12 cellular contexts compared by ENCODE assay signal in genomic region chr7:33722383-33723096, GRCh38.
DNase-seq lines count a peak whose midpoint lies in the region; ATAC-seq and TF ChIP-seq lines count a peak whose summit lies in the region.
"Had no signal": no experiment of that assay in that cellular context is flagged by ENCODE, and none has a peak within 500 bp of the region (broad histone marks: within the 10 kb centered on the region; RNA-seq: fewer than 3 reads in every experiment).

No MANE protein-coding gene starts in this region.

- no peaks in the 10 kb centered on the region for H4K20me1 ChIP-seq in MM.1S (ENCODE audit: insufficient read depth, low read length)

- POLR2A ChIA-PET in HEK293T (lab: Yijun Ruan, JAX), result interaction anchor here (0.9 to 2.0 kb wide), 7 partner anchors 9 to 182 kb away, joined by 3 to 10 read pairs (median 5); partner anchors contain the start of gene BMPER

- in situ Hi-C loops in gastrocnemius medialis (cut with MboI; ENCODE audit: low sequenced_read_pairs in 4 of 4), result no loop called here

- no peaks in the 10 kb centered on the region for H3K4me1 Mint-ChIP-seq in activated T-cell treated with anti-CD3 and anti-CD28 coated beads, Interleukin-2, amount 50 U/mL, for 72 hours (ENCODE audit: low read depth)

- no peaks in the 10 kb centered on the region for H3K27me3 Mint-ChIP-seq in activated T-cell treated with anti-CD3 and anti-CD28 coated beads, Interleukin-2, amount 50 U/mL, for 72 hours (ENCODE audit: low read depth)

- H3K36me3 ChIP-seq in gastrocnemius medialis (no peaks in the 10 kb centered on the region), MM.1S (replicated peaks; ENCODE audit: insufficient read depth, low read length) (no peaks in the 10 kb centered on the region)
- H3K36me3 ChIP-seq: esophagus muscularis mucosa, neutrophil had no signal

- CTCF ChIA-PET in HEK293T (lab: Yijun Ruan, JAX), result interaction anchor here (0.8 to 1.6 kb wide), 3 partner anchors 12 to 210 kb away, joined by 3 to 8 read pairs (median 3); no protein-coding TSS in a partner anchor

- peak; percentile 58 for DNase-seq in HEK293T (ENCODE audit: extremely low spot score)
- peak; percentile 49 for DNase-seq in SK-N-DZ (ENCODE audit: low spot score)
- DNase-seq in fibroblast of the conjunctiva (ENCODE audit: low read depth), result peak; percentile 49
- DNase-seq in gastrocnemius medialis, result peak; percentile 54 to 66
- DNase-seq in Ammon's horn (ENCODE audit: low spot score), result no peak
- DNase-seq in OCI-M1 (lab: John Stamatoyannopoulos, UW), result no peak
- DNase-seq in activated T-cell treated with anti-CD3 and anti-CD28 coated beads, Interleukin-2, amount 50 U/mL, for 72 hours, result no peak
- no peak for DNase-seq in MM.1S
- DNase-seq: activated T-cell treated with anti-CD3 and anti-CD28 coated beads, Interleukin-2, amount 50 U/mL, for 4 hours; SIG-M5 had no signal

- no peak for TF ChIP-seq POLR2A in gastrocnemius medialis (IDR thresholded peaks at IDR 0.05)

- H2AFZ ChIP-seq in MM.1S (ENCODE audit: low read length), result no peak overlapping the region

- no peak overlapping the region for H3K4me3 Mint-ChIP-seq in activated T-cell treated with anti-CD3 and anti-CD28 coated beads, Interleukin-2, amount 50 U/mL, for 72 hours
- H3K4me3 Mint-ChIP-seq: activated T-cell treated with anti-CD3 and anti-CD28 coated beads, Interleukin-2, amount 50 U/mL, for 4 hours had no signal

- H3K79me2 ChIP-seq in MM.1S (ENCODE audit: low read length), result no peaks in the 10 kb centered on the region

- TF ChIP-seq CTCF in gastrocnemius medialis (IDR thresholded peaks at IDR 0.05 in 4 of 5, conservative IDR thresholded peaks at IDR 0.05 in 1 of 5) (no peak), MM.1S (IDR thresholded peaks at IDR 0.05; ENCODE audit: low read length) (no peak)

- H3F3A ChIP-seq in MM.1S (ENCODE audit: insufficient read depth, low read length), result no peaks in the 10 kb centered on the region

- no peaks in the 10 kb centered on the region for H3K9me3 ChIP-seq in gastrocnemius medialis
- H3K9me3 ChIP-seq in MM.1S (replicated peaks; ENCODE audit: insufficient read depth, low read length), result no peaks in the 10 kb centered on the region
- H3K9me3 ChIP-seq: esophagus muscularis mucosa, neutrophil had no signal

- intact Hi-C loops in gastrocnemius medialis (cut with DNase I; ENCODE audit: low total_unique reads), result no loop called here

- no peak overlapping the region for H3K9ac ChIP-seq in MM.1S (ENCODE audit: low read length)

- no peaks in the 10 kb centered on the region for H3K9me2 ChIP-seq in MM.1S (replicated peaks; ENCODE audit: insufficient read depth, low read length)

- no peaks in the 10 kb centered on the region for H3K36me3 Mint-ChIP-seq in activated T-cell treated with anti-CD3 and anti-CD28 coated beads, Interleukin-2, amount 50 U/mL, for 72 hours (ENCODE audit: insufficient read depth in 2 of 2)

- H3K27ac ChIP-seq in gastrocnemius medialis (peak overlapping the region in 3 of 4 donors; percentile 22 to 60 (median 41)), MM.1S (ENCODE audit: low read length) (no peak overlapping the region)
- H3K27ac ChIP-seq: esophagus muscularis mucosa, neutrophil had no signal

- no peak overlapping the region for H3K27ac Mint-ChIP-seq in activated T-cell treated with anti-CD3 and anti-CD28 coated beads, Interleukin-2, amount 50 U/mL, for 72 hours

- H3K9me3 Mint-ChIP-seq in activated T-cell treated with anti-CD3 and anti-CD28 coated beads, Interleukin-2, amount 50 U/mL, for 72 hours, result no peaks in the 10 kb centered on the region
- H3K9me3 Mint-ChIP-seq: activated T-cell treated with anti-CD3 and anti-CD28 coated beads, Interleukin-2, amount 50 U/mL, for 4 hours had no signal

- no peaks in the 10 kb centered on the region for H3K27me3 ChIP-seq in gastrocnemius medialis
- H3K27me3 ChIP-seq in MM.1S (replicated peaks; ENCODE audit: insufficient read depth, low read length), result no peaks in the 10 kb centered on the region
- H3K27me3 ChIP-seq: esophagus muscularis mucosa, neutrophil had no signal

- peak; percentile 70 to 76 for ATAC-seq in gastrocnemius medialis
- ATAC-seq in activated T-cell treated with anti-CD3 and anti-CD28 coated beads, Interleukin-2, amount 50 U/mL, for 72 hours (replicated peaks in 1 of 2), result no peak
- ATAC-seq: activated T-cell treated with anti-CD3 and anti-CD28 coated beads, Interleukin-2, amount 50 U/mL, for 4 hours had no signal

- H3K4me3 ChIP-seq in gastrocnemius medialis, result peak overlapping the region in 1 of 4 donors; percentile 18
- no peak overlapping the region for H3K4me3 ChIP-seq in MM.1S (ENCODE audit: low read length)
- H3K4me3 ChIP-seq: esophagus muscularis mucosa had no signal

- H3K4me2 ChIP-seq in MM.1S (ENCODE audit: low read depth, low read length), result no peak overlapping the region

- H3K4me1 ChIP-seq in gastrocnemius medialis (peaks cover 16 to 20% of the 10 kb centered on the region in 2 donors), MM.1S (ENCODE audit: low read length) (no peaks in the 10 kb centered on the region)

TF ChIP-seq in HEK293T, 16 proteins besides CTCF, POLR2A, EP300 and RAD21:
- TF ChIP-seq PKNOX1 (IDR thresholded peaks at IDR 0.05) (peak; percentile 95), BHLHE40 (IDR thresholded peaks at IDR 0.05; ENCODE audit: borderline replicate concordance) (no peak), HDGF (IDR thresholded peaks at IDR 0.05; ENCODE audit: borderline replicate concordance) (no peak), ELF4 (IDR thresholded peaks at IDR 0.05) (no peak), CTBP1 (IDR thresholded peaks at IDR 0.05; ENCODE audit: borderline replicate concordance) (peak; percentile 93), FOXK2 (IDR thresholded peaks at IDR 0.05) (no peak), NFRKB (IDR thresholded peaks at IDR 0.05) (no peak), ZNF384 (IDR thresholded peaks at IDR 0.05) (no peak), FOXA1 (IDR thresholded peaks at IDR 0.05) (no peak), L3MBTL2 (conservative IDR thresholded peaks at IDR 0.05) (0 out of 2 replicates have a peak, but pooled peaks have one; percentile 12), FOXM1 (IDR thresholded peaks at IDR 0.05; ENCODE audit: borderline replicate concordance) (peak; percentile 2; the same call in 1 of the 2 replicates), SP1 (IDR thresholded peaks at IDR 0.05) (no peak), LEF1 (IDR thresholded peaks at IDR 0.05; ENCODE audit: borderline replicate concordance) (peak; percentile 95), ARNT (IDR thresholded peaks at IDR 0.05) (peak; percentile 43; the same call in 1 of the 2 replicates), TARDBP (IDR thresholded peaks at IDR 0.05) (no peak)

Comparison
In these comparisons a context has a peak if more than half of its experiments do, and no peak if none do; other contexts are left out.
1. DNase-seq: peak in HEK293T (single experiment), SK-N-DZ (single experiment), fibroblast of the conjunctiva (single experiment) and gastrocnemius medialis (2 of 2); none in Ammon's horn (single experiment), OCI-M1 (single experiment), activated T-cell treated with anti-CD3 and anti-CD28 coated beads, Interleukin-2, amount 50 U/mL, for 72 hours (0 of 2) and MM.1S (single experiment).
2. ATAC-seq: peak in gastrocnemius medialis (2 of 2); none in activated T-cell treated with anti-CD3 and anti-CD28 coated beads, Interleukin-2, amount 50 U/mL, for 72 hours (0 of 2).